Comparison of ENCODE assay signal across 34 cellular contexts in genomic region chr5:113935453-113935852, GRCh38.
"Had no signal": no experiment of that assay in that cellular context is flagged by ENCODE, and none has a peak within 500 bp of the region (broad histone marks: within the 10 kb centered on the region; RNA-seq: fewer than 3 reads in every experiment).

No MANE protein-coding gene starts in this region.

- H3K9me3 ChIP-seq: adrenal gland, ascending aorta, body of pancreas, breast epithelium had no signal

- H3K36me3 ChIP-seq: adrenal gland, ascending aorta, brain microvascular endothelial cell, breast epithelium, cardiac muscle cell had no signal

- H3K27ac ChIP-seq: adrenal gland, ascending aorta, body of pancreas, brain microvascular endothelial cell, breast epithelium, cardiac muscle cell had no signal

- H3K4me3 ChIP-seq: adrenal gland, ascending aorta, body of pancreas, breast epithelium, cardiac muscle cell had no signal

- H3K27me3 ChIP-seq: adrenal gland, ascending aorta, body of pancreas, brain microvascular endothelial cell, breast epithelium, cardiac muscle cell had no signal

- H3K4me1 ChIP-seq: adrenal gland, ascending aorta, body of pancreas, breast epithelium had no signal

- ATAC-seq: activated naive CD4-positive, alpha-beta T cell treated with anti-CD3 and anti-CD28 coated beads, Interleukin-2, amount 50 U/mL, for 72 hours; activated naive CD8-positive, alpha-beta T cell treated with anti-CD3 and anti-CD28 coated beads, Interleukin-2, amount 50 U/mL, for 24 hours; activated T-cell treated with anti-CD3 and anti-CD28 coated beads, Interleukin-2, amount 50 U/mL, for 4 hours; activated T-cell treated with anti-CD3 and anti-CD28 coated beads, Interleukin-2, amount 50 U/mL, for 72 hours; activated T-helper 17 cell treated with anti-CD3 and anti-CD28 coated beads, Interleukin-2, amount 50 U/mL, for 72 hours; body of pancreas had no signal

- FAIRE-seq: astrocyte, bronchial epithelial cell had no signal

- DNase-seq: activated effector memory CD4-positive, alpha-beta T cell treated with anti-CD3 and anti-CD28 coated beads, Interleukin-2, amount 50 U/mL, for 16 hours; activated effector memory CD4-positive, alpha-beta T cell treated with Interleukin-2 at 50 U/mL for 16 hours; activated gamma-delta T cell; activated gamma-delta T cell treated with Interleukin-2 at 50 U/mL for 16 hours; activated naive CD4-positive, alpha-beta T cell; activated naive CD4-positive, alpha-beta T cell treated with anti-CD3 and anti-CD28 coated beads for 36 hours; activated naive CD4-positive, alpha-beta T cell treated with anti-CD3 and anti-CD28 coated beads, Interleukin-2, amount 10 ng/mL, durations not matched to agents 7 days and 5 days; activated naive CD4-positive, alpha-beta T cell treated with anti-CD3 and anti-CD28 coated beads, Interleukin-2, amount 50 U/mL, for 16 hours; activated naive CD4-positive, alpha-beta T cell treated with Interleukin-2 at 50 U/mL for 16 hours; activated naive CD8-positive, alpha-beta T cell treated with anti-CD3 and anti-CD28 coated beads for 36 hours; activated naive CD8-positive, alpha-beta T cell treated with anti-CD3 and anti-CD28 coated beads, Interleukin-2, amount 10 ng/mL, durations not matched to agents 7 days and 5 days; activated naive CD8-positive, alpha-beta T cell treated with anti-CD3 and anti-CD28 coated beads, Interleukin-2, amount 50 U/mL, for 24 hours; activated T-cell treated with anti-CD3 and anti-CD28 coated beads, Interleukin-2, amount 50 U/mL, for 1 hour; activated T-cell treated with anti-CD3 and anti-CD28 coated beads, Interleukin-2, amount 50 U/mL, for 24 hours; activated T-cell treated with anti-CD3 and anti-CD28 coated beads, Interleukin-2, amount 50 U/mL, for 4 hours; activated T-cell treated with anti-CD3 and anti-CD28 coated beads, Interleukin-2, amount 50 U/mL, for 48 hours; activated T-cell treated with anti-CD3 and anti-CD28 coated beads, Interleukin-2, amount 50 U/mL, for 72 hours; adrenal gland; amniotic stem cell; amygdala; anterior cingulate cortex; aorta; body of pancreas; brain microvascular endothelial cell; caudate nucleus; central memory CD4-positive, alpha-beta T cell; cerebellar nuclear complex had no signal
